In genomic region chr17:74253036-74253435, GRCh38 we compare ENCODE assay signal across 30 cellular contexts. TPM values are rescaled to one million over a fixed set of nuclear protein-coding genes. Genes with fewer than 3 reads are reported as not detected.
"Had no signal": no experiment of that assay in that cellular context is flagged by ENCODE, and none has a peak within 500 bp of the region (broad histone marks: within the 10 kb centered on the region; RNA-seq: fewer than 3 reads in every experiment).

No MANE protein-coding gene starts in this region.

- FAIRE-seq: islet of Langerhans, kidney had no signal

- H3K27ac ChIP-seq: left lung, lower lobe of right lung, neutrophil, ovary, right atrium auricular region, right lobe of liver, tibial nerve, vagina had no signal

- H3K4me3 ChIP-seq: left lung, lower lobe of right lung, ovary, right atrium auricular region, right lobe of liver, smooth muscle cell, tibial nerve, vagina had no signal

- H3K36me3 ChIP-seq: lower lobe of right lung, neutrophil, ovary, right lobe of liver, vagina had no signal

- DNase-seq: immature natural killer cell; kidney; left colon; lower lobe of right lung; mammary epithelial cell; mesenchymal stem cell; naive thymus-derived CD8-positive, alpha-beta T cell; occipital lobe; ovary; right lobe of liver; stimulated activated CD4-positive, alpha-beta T cell treated with anti-CD3 and anti-CD28 coated beads, Interleukin-1b, Interleukin-23, amount 100 ng/mL, for 48 hours; stimulated activated CD4-positive, alpha-beta T cell treated with anti-CD3 and anti-CD28 coated beads, Interleukin-2, amount 100 ng/mL, for 48 hours; stimulated activated CD4-positive, alpha-beta T cell treated with anti-CD3 and anti-CD28 coated beads, Interleukin-4, amount 100 ng/mL, for 4 hours; stimulated activated CD8-positive, alpha-beta memory T cell treated with anti-CD3 and anti-CD28 coated beads, Interleukin-4, amount 100 ng/mL, for 48 hours; stimulated activated naive CD4-positive, alpha-beta T cell treated with Interleukin-2 at 50 U/mL for 16 hours had no signal

- H3K9me3 ChIP-seq: left lung, lower lobe of right lung, neutrophil, ovary, right atrium auricular region, right lobe of liver, tibial nerve, vagina had no signal

- H3K4me2 ChIP-seq: smooth muscle cell had no signal

- H3K27me3 ChIP-seq: left lung, neutrophil, ovary, right atrium auricular region, right lobe of liver, tibial nerve, vagina had no signal

- H3K4me1 ChIP-seq: left lung, lower lobe of right lung, right atrium auricular region, right lobe of liver, tibial nerve, vagina had no signal

RNA-seq across cellular contexts. Expression of gene DNAI2, which starts 21.0 kb away (rescaled TPM):
- total RNA-seq: left colon, liver, mammary epithelial cell, neural crest cell, occipital lobe, progenitor cell of endocrine pancreas, pulmonary artery endothelial cell, renal cortical epithelial cell, right atrium auricular region, right lobe of liver, skeletal muscle tissue, smooth muscle cell, subcutaneous adipose tissue, ureter, vagina had no signal
- polyA plus RNA-seq: liver, mammary epithelial cell, smooth muscle cell had no signal
